17 cellular contexts compared by ENCODE assay signal in the genomic region with DNA sequence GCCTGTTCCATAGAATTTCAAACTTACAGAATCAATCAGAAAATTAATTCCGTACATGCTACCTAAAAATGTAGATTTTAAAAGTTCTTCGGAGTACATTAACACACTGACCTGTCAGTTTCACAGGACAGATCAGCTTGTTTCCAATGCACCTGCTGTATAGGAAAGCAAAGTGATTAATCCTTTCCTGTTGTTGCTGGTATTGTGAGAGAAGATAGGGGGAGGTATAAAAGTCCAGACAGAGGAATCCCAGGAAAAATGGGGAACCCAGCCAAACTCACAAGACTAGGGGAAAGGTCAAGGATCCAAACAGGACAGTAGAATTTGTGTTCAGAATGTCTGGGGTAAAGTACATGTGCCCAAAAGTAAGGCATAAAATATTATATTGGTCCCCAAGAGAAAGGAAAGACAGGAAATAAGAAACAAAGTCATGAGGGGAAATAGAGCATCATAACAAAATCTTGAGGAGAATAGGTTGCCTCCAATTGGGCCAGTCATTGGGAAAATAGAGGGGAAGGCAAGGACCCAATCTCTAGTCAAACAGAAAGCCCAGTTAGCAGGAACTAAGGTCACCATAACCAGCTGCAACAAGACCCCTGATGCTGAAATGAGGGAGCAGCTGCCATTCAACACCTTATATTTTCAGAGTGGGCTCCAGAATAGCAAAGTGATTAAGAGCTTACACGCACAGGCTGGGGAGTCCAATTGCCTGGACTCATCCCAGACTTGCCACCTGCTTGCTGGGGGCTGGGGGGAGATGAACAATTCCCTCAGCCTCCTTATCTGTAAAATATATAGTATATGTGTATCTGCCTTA. TPM values are rescaled to one million over a fixed set of nuclear protein-coding genes. Genes with fewer than 3 reads are reported as not detected.
A peak's percentile ranks its signal among the peaks of the same experiment; 100 is the strongest.
DNase-seq lines count a peak whose midpoint lies in the region; ATAC-seq and TF ChIP-seq lines count a peak whose summit lies in the region.
"Had no signal": no experiment of that assay in that cellular context is flagged by ENCODE, and none has a peak within 500 bp of the region (broad histone marks: within the 10 kb centered on the region; RNA-seq: fewer than 3 reads in every experiment).

No MANE protein-coding gene starts in this region.

- DNase-seq in heart right ventricle (no peak), Right ventricle myocardium inferior (ENCODE audit: missing footprints) (no peak), dermis microvascular lymphatic vessel endothelial cell (ENCODE audit: low read depth in 2 of 2) (peak; percentile 77 to 95), psoas muscle (no peak), activated T-cell treated with anti-CD3 and anti-CD28 coated beads for 4 hours (no peak)
- DNase-seq: AML-193; Calu3; CD4-positive, CD25-positive, alpha-beta regulatory T cell; DMS79; HCEC 1CT; Kasumi-1; NCI-H1417 treated with DMSO at 0.1 percent for 48 hours; NCI-H2029; NCI-H526; PC-3 had no signal

- H3K36me3 ChIP-seq in heart right ventricle (peaks cover 0 to 6% (median 0%) of the 10 kb centered on the region in 9 donors), psoas muscle (ENCODE audit: insufficient read depth in 1 of 2, low read depth in 1 of 2) (no peaks in the 10 kb centered on the region)

- peak overlapping the region in 6 of 10 donors; percentile 41 to 76 (median 59) for H3K27ac ChIP-seq in heart right ventricle
- H3K27ac ChIP-seq in psoas muscle, result peak overlapping the region; percentile 74

- H3K27me3 ChIP-seq in heart right ventricle (no peaks in the 10 kb centered on the region), psoas muscle (ENCODE audit: insufficient read depth in 3 of 3, low read length in 2 of 3) (no peaks in the 10 kb centered on the region)

- ATAC-seq in heart right ventricle, result no peak
- ATAC-seq in Right ventricle myocardium inferior, result no peak
- ATAC-seq in psoas muscle, result peak; percentile 65 to 82 (median 70)
- no peak for ATAC-seq in GM18858 (IDR thresholded peaks at IDR 0.05; ENCODE audit: unreplicated experiment)
- no peak for ATAC-seq in HG03045 (IDR thresholded peaks at IDR 0.05; ENCODE audit: unreplicated experiment)
- ATAC-seq: PC-3 had no signal

- WGBS in heart right ventricle, 2 donors, result 59 to 75% methylated on average over 3 of the region's 3 CpGs
- 41 to 62% (median 45%) methylated on average over 3 of the region's 3 CpGs for WGBS in psoas muscle, 3 donors

- H3K4me3 ChIP-seq in heart right ventricle, result no peak overlapping the region
- H3K4me3 ChIP-seq in psoas muscle, result peak overlapping the region; percentile 26

- peak in 2 of 9 donors; percentile 14 to 18 for TF ChIP-seq CTCF in heart right ventricle (IDR thresholded peaks at IDR 0.05)
- no peak for TF ChIP-seq CTCF in psoas muscle (IDR thresholded peaks at IDR 0.05)

- intact Hi-C loops in heart right ventricle (cut with DNase I) (loop anchor here in 1 of 10 donors (10.0 kb wide), 1 partner anchor 49 kb away; no protein-coding TSS in a partner anchor), Right ventricle myocardium inferior (cut with DNase I) (no loop called here), psoas muscle (cut with DNase I) (loop anchor here in 1 of 2 donors (5.0 kb wide), 1 partner anchor 36 kb away; no protein-coding TSS in a partner anchor)

- peaks cover 5 to 96% (median 78%) of the 10 kb centered on the region in 9 donors for H3K4me1 ChIP-seq in heart right ventricle
- H3K4me1 ChIP-seq in psoas muscle, result peaks cover 93% of the 10 kb centered on the region

- H3K9me3 ChIP-seq in heart right ventricle, result no peaks in the 10 kb centered on the region
- H3K9me3 ChIP-seq in psoas muscle, result no peaks in the 10 kb centered on the region

RNA-seq across cellular contexts. Expression of gene FILIP1, which starts 10.3 kb away (rescaled TPM):
- 100 to 1,000 TPM; 112 to 269 (median 205) TPM for total RNA-seq in heart right ventricle
- 10 to 100 TPM; 16.8 to 73.2 TPM for polyA plus RNA-seq in heart right ventricle
- total RNA-seq in Right ventricle myocardium inferior, result 149 TPM
- 1.7 and 3.8 TPM in 2 replicates for total RNA-seq in dermis microvascular lymphatic vessel endothelial cell
- total RNA-seq in psoas muscle, result 100 to 1,000 TPM in 1 of 4 donors, 10 to 100 TPM in 3; 71.5 to 129 (median 87.1) TPM
- 10 to 100 TPM in 2 of 3 donors, 1 to 10 TPM in 1; 2.8 to 32.4 (median 20.1) TPM for polyA plus RNA-seq in psoas muscle
- total RNA-seq: Calu3; CD4-positive, CD25-positive, alpha-beta regulatory T cell; PC-3 had no signal

Comparison
In these comparisons a context has a peak if more than half of its experiments do, and no peak if none do; other contexts are left out.
1. ATAC-seq: peak in psoas muscle (4 of 4); none in heart right ventricle (0 of 8), Right ventricle myocardium inferior (single experiment), GM18858 (single experiment) and HG03045 (single experiment).
2. DNase-seq: peak in dermis microvascular lymphatic vessel endothelial cell (2 of 2); none in heart right ventricle (0 of 2), Right ventricle myocardium inferior (single experiment), psoas muscle (0 of 2) and activated T-cell treated with anti-CD3 and anti-CD28 coated beads for 4 hours (single experiment).
3. RNA of gene FILIP1, which starts 10.3 kb away (total RNA-seq): 112 to 269 TPM in heart right ventricle, 149 TPM in Right ventricle myocardium inferior (single experiment) and 71.5 to 129 TPM in psoas muscle; 1.7 to 3.8 TPM in dermis microvascular lymphatic vessel endothelial cell; every median in the first group is over 10 times any median in the second.